Comparison of ENCODE assay signal across 8 cellular contexts in the genomic region with DNA sequence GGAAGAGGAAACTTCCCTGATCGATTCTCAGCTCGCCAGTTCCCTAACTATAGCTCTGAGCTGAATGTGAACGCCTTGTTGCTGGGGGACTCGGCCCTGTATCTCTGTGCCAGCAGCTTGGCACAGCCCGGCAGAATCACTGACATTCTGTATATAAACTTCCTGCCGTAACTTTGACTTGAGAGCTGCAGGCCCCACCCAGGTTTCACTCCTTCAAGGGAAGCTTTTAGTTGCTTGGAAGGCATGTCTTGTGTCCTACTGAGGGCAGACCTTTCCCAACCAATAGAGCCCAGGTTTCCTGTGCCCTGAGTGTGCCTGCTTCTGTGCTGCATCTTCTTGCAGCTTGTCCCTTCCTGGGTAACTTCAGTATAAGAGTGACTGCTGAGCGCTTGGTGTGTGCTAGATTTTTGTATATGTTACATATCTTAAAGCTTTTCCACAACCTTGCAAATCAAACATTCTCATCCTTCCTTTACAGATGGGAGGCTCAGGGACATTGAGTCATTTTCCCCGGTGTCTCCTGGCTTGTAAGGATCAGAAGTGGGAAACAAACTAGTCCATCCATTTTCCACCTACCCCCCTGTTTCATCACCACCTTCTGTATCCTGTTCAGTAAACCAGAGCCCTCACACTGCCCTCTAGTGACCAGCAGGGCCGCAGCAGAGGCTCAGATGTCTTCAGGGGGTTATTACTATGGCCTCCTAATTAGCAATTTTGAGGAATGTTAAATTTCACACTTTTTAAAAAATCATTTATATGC.
DNase-seq lines count a peak whose midpoint lies in the region; ATAC-seq, FAIRE-seq and TF ChIP-seq lines count a peak whose summit lies in the region.

No MANE protein-coding gene starts in this region.

- no peaks in the 10 kb centered on the region for H3K9me3 Mint-ChIP-seq in CD8-positive, alpha-beta memory T cell

- peak overlapping the region in 6 of 7 donors; percentile 12 to 65 (median 48) for H3K4me3 Mint-ChIP-seq in CD8-positive, alpha-beta memory T cell

- peak; percentile 62 for TF ChIP-seq CTCF in kidney (IDR thresholded peaks at IDR 0.05; ENCODE audit: borderline replicate concordance, extremely low read depth, insufficient read depth)

- H3K36me3 Mint-ChIP-seq in CD8-positive, alpha-beta memory T cell = peaks cover 0 to 1% (median 0%) of the 10 kb centered on the region in 3 donors

- no peak overlapping the region for H3K27ac ChIP-seq in CD8-positive, alpha-beta memory T cell (ENCODE audit: low read depth, low read length)
- no peak overlapping the region for H3K27ac ChIP-seq in kidney (ENCODE audit: low read depth in 2 of 2, low read length in 2 of 2)

- H3K27me3 Mint-ChIP-seq in CD8-positive, alpha-beta memory T cell = no peaks in the 10 kb centered on the region

- peak; percentile 46 for ATAC-seq in GM19043 (IDR thresholded peaks at IDR 0.05; ENCODE audit: low read depth, unreplicated experiment)
- ATAC-seq in HG03520 (IDR thresholded peaks at IDR 0.05; ENCODE audit: unreplicated experiment) = peak; percentile 70

- intact Hi-C loops in kidney (cut with DNase I) = no loop called here

- no peaks in the 10 kb centered on the region for H3K36me3 ChIP-seq in CD8-positive, alpha-beta memory T cell (ENCODE audit: insufficient read depth, low read length)
- H3K36me3 ChIP-seq in kidney (ENCODE audit: control insufficient read depth in 1 of 2, insufficient read depth in 2 of 2, low read length in 2 of 2) = no peaks in the 10 kb centered on the region

- H3K4me3 ChIP-seq in CD8-positive, alpha-beta memory T cell (ENCODE audit: low read length) = no peak overlapping the region
- H3K4me3 ChIP-seq in kidney (ENCODE audit: low read length in 2 of 2) = no peak overlapping the region

- FAIRE-seq in kidney (lab: Jason Lieb, UNC) = no peak

- H3K4me1 Mint-ChIP-seq in CD8-positive, alpha-beta memory T cell = peaks cover 31 to 43% (median 42%) of the 10 kb centered on the region in 3 donors

- CTCF ChIA-PET in CD8-positive, alpha-beta memory T cell (lab: Charles Lee) = interaction anchor here (0.7 to 4.9 kb wide), 16 partner anchors 8 to 328 kb away, joined by 3 to 27 read pairs (median 4); no protein-coding TSS in a partner anchor

- H3K27me3 ChIP-seq in CD8-positive, alpha-beta memory T cell (ENCODE audit: insufficient read depth, low read length, poor library complexity, severe bottlenecking) = no peaks in the 10 kb centered on the region

- no peak overlapping the region for H3K9ac ChIP-seq in kidney (ENCODE audit: low read length in 2 of 2)

- H3K27ac Mint-ChIP-seq in CD8-positive, alpha-beta memory T cell = peak overlapping the region; percentile 2 to 92 (median 86)

- DNase-seq in CD8-positive, alpha-beta memory T cell = peak in 3 of 5 donors; percentile 21 to 66 (median 52)
- DNase-seq in T-helper 2 cell (peak in 3 of 5 experiments; percentile 36 to 68 (median 42)), astrocyte of the hippocampus (ENCODE audit: low read depth, low spot score) (peak; percentile 63), kidney (no peak), NCI-H1436 (lab: John Stamatoyannopoulos, UW) (no peak)
- peak; percentile 22 for DNase-seq in stimulated activated CD8-positive, alpha-beta memory T cell treated with anti-CD3 and anti-CD28 coated beads, Interleukin-7, amount 100 ng/mL, for 24 hours (ENCODE audit: low read depth)

- POLR2A ChIA-PET in CD8-positive, alpha-beta memory T cell (lab: Charles Lee) = interaction anchor here (1.0 kb wide), 1 partner anchor 325 kb away, joined by 4 read pairs; no protein-coding TSS in a partner anchor

- H3K9me3 ChIP-seq in CD8-positive, alpha-beta memory T cell (ENCODE audit: low read length) = no peaks in the 10 kb centered on the region
- no peaks in the 10 kb centered on the region for H3K9me3 ChIP-seq in kidney (ENCODE audit: control insufficient read depth in 1 of 2, low read length in 2 of 2)

- H3K4me1 ChIP-seq in CD8-positive, alpha-beta memory T cell (ENCODE audit: insufficient read depth, low read length) = peaks cover 38% of the 10 kb centered on the region
- H3K4me1 ChIP-seq in kidney (ENCODE audit: control insufficient read depth in 1 of 2, insufficient read depth in 1 of 2, low read depth in 1 of 2, low read length in 2 of 2) = no peaks in the 10 kb centered on the region

Comparison
In these comparisons a context has a peak if more than half of its experiments do, and no peak if none do; other contexts are left out.
1. DNase-seq: peak in CD8-positive, alpha-beta memory T cell (3 of 5), T-helper 2 cell (3 of 5), astrocyte of the hippocampus (single experiment) and stimulated activated CD8-positive, alpha-beta memory T cell treated with anti-CD3 and anti-CD28 coated beads, Interleukin-7, amount 100 ng/mL, for 24 hours (single experiment); none in kidney (single experiment) and NCI-H1436 (single experiment).